13 cellular contexts compared by ENCODE assay signal in genomic region chr14:60758875-60759274, GRCh38. TPM values are rescaled to one million over a fixed set of nuclear protein-coding genes. Genes with fewer than 3 reads are reported as not detected.
DNase-seq lines count a peak whose midpoint lies in the region; ATAC-seq and TF ChIP-seq lines count a peak whose summit lies in the region.
"Had no signal": no experiment of that assay in that cellular context is flagged by ENCODE, and none has a peak within 500 bp of the region (broad histone marks: within the 10 kb centered on the region; RNA-seq: fewer than 3 reads in every experiment).

No MANE protein-coding gene starts in this region.

- H3K36me3 ChIP-seq in HUES64 (ENCODE audit: insufficient read depth, low read length) (no peaks in the 10 kb centered on the region), adipocyte (ENCODE audit: control insufficient read depth, insufficient read depth, low read length, severe bottlenecking) (no peaks in the 10 kb centered on the region), psoas muscle (ENCODE audit: insufficient read depth in 1 of 2, low read depth in 1 of 2) (no peaks in the 10 kb centered on the region)
- H3K36me3 ChIP-seq: lower lobe of right lung, upper lobe of left lung had no signal

- POLR2A ChIA-PET in activated CD8-positive, alpha-beta T cell treated with anti-CD3 and anti-CD28 coated beads, Interleukin-2, amount 10 ng/mL, durations not matched to agents 7 days and 5 days (lab: Charles Lee), result no interaction called here
- POLR2A ChIA-PET in activated CD8-positive, alpha-beta T cell treated with anti-CD3 and anti-CD28 coated beads for 36 hours (lab: Charles Lee), result no interaction called here

- H3K4me1 Mint-ChIP-seq in activated CD8-positive, alpha-beta T cell treated with anti-CD3 and anti-CD28 coated beads, Interleukin-2, amount 10 ng/mL, durations not matched to agents 7 days and 5 days (ENCODE audit: low read depth), result peaks cover 68% of the 10 kb centered on the region
- peaks cover 35% of the 10 kb centered on the region for H3K4me1 Mint-ChIP-seq in activated CD8-positive, alpha-beta T cell treated with anti-CD3 and anti-CD28 coated beads for 36 hours (ENCODE audit: low read depth)

- H3K4me1 ChIP-seq in HUES64 (ENCODE audit: insufficient read depth, low read length) (peaks cover 68% of the 10 kb centered on the region), adipocyte (ENCODE audit: control insufficient read depth, insufficient read depth, low read length) (peaks cover 56% of the 10 kb centered on the region), psoas muscle (peaks cover 64% of the 10 kb centered on the region)
- H3K4me1 ChIP-seq: lower lobe of right lung had no signal

- 69% methylated on average over 2 of the region's 2 CpGs for WGBS in HUES64
- 39 to 59% (median 47%) methylated on average over 2 of the region's 2 CpGs for WGBS in psoas muscle, 3 donors

- H3K27me3 ChIP-seq in HUES64 (ENCODE audit: insufficient read depth, low read length) (no peaks in the 10 kb centered on the region), adipocyte (replicated peaks; ENCODE audit: control insufficient read depth, insufficient read depth, low read length) (no peaks in the 10 kb centered on the region), psoas muscle (ENCODE audit: insufficient read depth in 3 of 3, low read length in 2 of 3) (no peaks in the 10 kb centered on the region)
- H3K27me3 ChIP-seq: upper lobe of left lung had no signal

- peak overlapping the region; percentile 29 for H3K4me3 Mint-ChIP-seq in activated CD8-positive, alpha-beta T cell treated with anti-CD3 and anti-CD28 coated beads, Interleukin-2, amount 10 ng/mL, durations not matched to agents 7 days and 5 days
- no peak overlapping the region for H3K4me3 Mint-ChIP-seq in activated CD8-positive, alpha-beta T cell treated with anti-CD3 and anti-CD28 coated beads for 36 hours

- peak overlapping the region; percentile 48 for H3K27ac Mint-ChIP-seq in activated CD8-positive, alpha-beta T cell treated with anti-CD3 and anti-CD28 coated beads, Interleukin-2, amount 10 ng/mL, durations not matched to agents 7 days and 5 days
- no peak overlapping the region for H3K27ac Mint-ChIP-seq in activated CD8-positive, alpha-beta T cell treated with anti-CD3 and anti-CD28 coated beads for 36 hours
- H3K27ac Mint-ChIP-seq: T-cell had no signal

- CTCF ChIA-PET in activated CD8-positive, alpha-beta T cell treated with anti-CD3 and anti-CD28 coated beads, Interleukin-2, amount 10 ng/mL, durations not matched to agents 7 days and 5 days (lab: Charles Lee), result no interaction called here
- CTCF ChIA-PET in activated CD8-positive, alpha-beta T cell treated with anti-CD3 and anti-CD28 coated beads for 36 hours (lab: Charles Lee), result interaction anchor here (0.9 kb wide), 1 partner anchor 33 kb away, joined by 3 read pairs; no protein-coding TSS in a partner anchor

- ATAC-seq in activated CD8-positive, alpha-beta T cell treated with anti-CD3 and anti-CD28 coated beads, Interleukin-2, amount 10 ng/mL, durations not matched to agents 7 days and 5 days, result no peak
- no peak for ATAC-seq in activated CD8-positive, alpha-beta T cell treated with anti-CD3 and anti-CD28 coated beads for 36 hours
- ATAC-seq in psoas muscle, result peak in 3 of 4 donors; percentile 34 to 53 (median 42)
- ATAC-seq: lower lobe of right lung, T-cell had no signal

- H3K9me3 Mint-ChIP-seq in activated CD8-positive, alpha-beta T cell treated with anti-CD3 and anti-CD28 coated beads, Interleukin-2, amount 10 ng/mL, durations not matched to agents 7 days and 5 days (ENCODE audit: insufficient read depth), result no peaks in the 10 kb centered on the region
- H3K9me3 Mint-ChIP-seq in activated CD8-positive, alpha-beta T cell treated with anti-CD3 and anti-CD28 coated beads for 36 hours, result no peaks in the 10 kb centered on the region
- H3K9me3 Mint-ChIP-seq: T-cell had no signal

- H3K36me3 Mint-ChIP-seq in activated CD8-positive, alpha-beta T cell treated with anti-CD3 and anti-CD28 coated beads, Interleukin-2, amount 10 ng/mL, durations not matched to agents 7 days and 5 days (ENCODE audit: low read depth), result peaks cover 27% of the 10 kb centered on the region
- peaks cover 5% of the 10 kb centered on the region for H3K36me3 Mint-ChIP-seq in activated CD8-positive, alpha-beta T cell treated with anti-CD3 and anti-CD28 coated beads for 36 hours (ENCODE audit: low read depth)

- H3K4me3 ChIP-seq in HUES64 (ENCODE audit: low read length) (no peak overlapping the region), adipocyte (ENCODE audit: low read length) (no peak overlapping the region), psoas muscle (no peak overlapping the region)
- H3K4me3 ChIP-seq: lower lobe of right lung, upper lobe of left lung had no signal

- TF ChIP-seq CTCF in activated CD8-positive, alpha-beta T cell treated with anti-CD3 and anti-CD28 coated beads for 36 hours (IDR thresholded peaks at IDR 0.05), result no peak
- no peak for TF ChIP-seq CTCF in psoas muscle (IDR thresholded peaks at IDR 0.05)

- no peak for DNase-seq in activated CD8-positive, alpha-beta T cell treated with anti-CD3 and anti-CD28 coated beads, Interleukin-2, amount 10 ng/mL, durations not matched to agents 7 days and 5 days
- DNase-seq in activated CD8-positive, alpha-beta T cell treated with anti-CD3 and anti-CD28 coated beads for 36 hours, result no peak
- peak; percentile 43 for DNase-seq in adipocyte (ENCODE audit: low read depth)
- DNase-seq in psoas muscle, result no peak
- no peak for DNase-seq in NCI-H1417 (lab: John Stamatoyannopoulos, UW)
- DNase-seq in AG08396 (ENCODE audit: low spot score), result no peak
- DNase-seq in activated CD8-positive, alpha-beta memory T cell treated with anti-CD3 and anti-CD28 coated beads for 24 hours, result no peak
- DNase-seq: lower lobe of right lung, NCI-H526 treated with DMSO at 0.1 percent for 48 hours, retina, T-cell, upper lobe of left lung had no signal

- peak overlapping the region; percentile 6; the same call in 1 of the 2 replicates for H3K9ac ChIP-seq in HUES64 (ENCODE audit: low read depth, low read length)
- H3K9ac ChIP-seq in adipocyte (ENCODE audit: low read length), result peak overlapping the region; percentile 15

- peaks cover 3% of the 10 kb centered on the region for H3K27me3 Mint-ChIP-seq in activated CD8-positive, alpha-beta T cell treated with anti-CD3 and anti-CD28 coated beads, Interleukin-2, amount 10 ng/mL, durations not matched to agents 7 days and 5 days (ENCODE audit: low read depth)
- peaks cover 10% of the 10 kb centered on the region for H3K27me3 Mint-ChIP-seq in activated CD8-positive, alpha-beta T cell treated with anti-CD3 and anti-CD28 coated beads for 36 hours
- H3K27me3 Mint-ChIP-seq: T-cell had no signal

- intact Hi-C loops in activated CD8-positive, alpha-beta T cell treated with anti-CD3 and anti-CD28 coated beads for 36 hours (cut with micrococcal nuclease), result no loop called here
- intact Hi-C loops in psoas muscle (cut with DNase I), result no loop called here

- peak overlapping the region; percentile 69 for H3K27ac ChIP-seq in HUES64 (ENCODE audit: low read depth, low read length)
- peak overlapping the region; percentile 73 for H3K27ac ChIP-seq in psoas muscle
- H3K27ac ChIP-seq: lower lobe of right lung, upper lobe of left lung had no signal

- H3K9me3 ChIP-seq in HUES64 (ENCODE audit: insufficient read depth, low read depth, low read length) (no peaks in the 10 kb centered on the region), adipocyte (ENCODE audit: control insufficient read depth, low read length) (no peaks in the 10 kb centered on the region), psoas muscle (no peaks in the 10 kb centered on the region)
- H3K9me3 ChIP-seq: lower lobe of right lung, upper lobe of left lung had no signal

RNA-seq across cellular contexts. Expression of gene MNAT1, which starts 24.3 kb away (rescaled TPM):
- total RNA-seq in activated CD8-positive, alpha-beta T cell treated with anti-CD3 and anti-CD28 coated beads, Interleukin-2, amount 10 ng/mL, durations not matched to agents 7 days and 5 days, result 10 to 100 TPM; 36.0 to 44.9 TPM
- 10 to 100 TPM; 41.6 to 44.1 TPM for total RNA-seq in activated CD8-positive, alpha-beta T cell treated with anti-CD3 and anti-CD28 coated beads for 36 hours
- polyA plus RNA-seq in HUES64 (2013, experiment 1 of 2), result 37.0 TPM
- 45.8 TPM for polyA plus RNA-seq in HUES64 (2013, experiment 2 of 2)
- 10 to 100 TPM; 54.5 to 74.3 (median 57.2) TPM for total RNA-seq in psoas muscle
- 10 to 100 TPM; 24.0 to 62.8 (median 62.2) TPM for polyA plus RNA-seq in psoas muscle

RNA-seq across cellular contexts. Expression of gene SIX4, which starts 34.7 kb away (rescaled TPM):
- total RNA-seq in activated CD8-positive, alpha-beta T cell treated with anti-CD3 and anti-CD28 coated beads, Interleukin-2, amount 10 ng/mL, durations not matched to agents 7 days and 5 days, result under 1 TPM in 1 of 2 experiments, not detected in 1; 0.10 TPM
- not detected for total RNA-seq in activated CD8-positive, alpha-beta T cell treated with anti-CD3 and anti-CD28 coated beads for 36 hours
- 10.6 TPM for polyA plus RNA-seq in HUES64 (2013, experiment 1 of 2)
- polyA plus RNA-seq in HUES64 (2013, experiment 2 of 2), result 11.2 TPM
- 10 to 100 TPM; 24.8 to 44.8 (median 33.2) TPM for total RNA-seq in psoas muscle
- polyA plus RNA-seq in psoas muscle, result 10 to 100 TPM in 2 of 3 donors, under 1 TPM in 1; 0.85 to 26.1 (median 13.9) TPM

Comparison
In these comparisons a context has a peak if more than half of its experiments do, and no peak if none do; other contexts are left out.
1. ATAC-seq: peak in psoas muscle (3 of 4); none in activated CD8-positive, alpha-beta T cell treated with anti-CD3 and anti-CD28 coated beads, Interleukin-2, amount 10 ng/mL, durations not matched to agents 7 days and 5 days (single experiment) and activated CD8-positive, alpha-beta T cell treated with anti-CD3 and anti-CD28 coated beads for 36 hours (single experiment).
2. RNA of gene SIX4, which starts 34.7 kb away (total RNA-seq): 24.8 to 44.8 TPM in psoas muscle; 0.10 TPM in activated CD8-positive, alpha-beta T cell treated with anti-CD3 and anti-CD28 coated beads, Interleukin-2, amount 10 ng/mL, durations not matched to agents 7 days and 5 days and not detected in activated CD8-positive, alpha-beta T cell treated with anti-CD3 and anti-CD28 coated beads for 36 hours; every median in the first group is over 10 times any median in the second.